ENCODE assay signal across 8 cellular contexts in the genomic region with DNA sequence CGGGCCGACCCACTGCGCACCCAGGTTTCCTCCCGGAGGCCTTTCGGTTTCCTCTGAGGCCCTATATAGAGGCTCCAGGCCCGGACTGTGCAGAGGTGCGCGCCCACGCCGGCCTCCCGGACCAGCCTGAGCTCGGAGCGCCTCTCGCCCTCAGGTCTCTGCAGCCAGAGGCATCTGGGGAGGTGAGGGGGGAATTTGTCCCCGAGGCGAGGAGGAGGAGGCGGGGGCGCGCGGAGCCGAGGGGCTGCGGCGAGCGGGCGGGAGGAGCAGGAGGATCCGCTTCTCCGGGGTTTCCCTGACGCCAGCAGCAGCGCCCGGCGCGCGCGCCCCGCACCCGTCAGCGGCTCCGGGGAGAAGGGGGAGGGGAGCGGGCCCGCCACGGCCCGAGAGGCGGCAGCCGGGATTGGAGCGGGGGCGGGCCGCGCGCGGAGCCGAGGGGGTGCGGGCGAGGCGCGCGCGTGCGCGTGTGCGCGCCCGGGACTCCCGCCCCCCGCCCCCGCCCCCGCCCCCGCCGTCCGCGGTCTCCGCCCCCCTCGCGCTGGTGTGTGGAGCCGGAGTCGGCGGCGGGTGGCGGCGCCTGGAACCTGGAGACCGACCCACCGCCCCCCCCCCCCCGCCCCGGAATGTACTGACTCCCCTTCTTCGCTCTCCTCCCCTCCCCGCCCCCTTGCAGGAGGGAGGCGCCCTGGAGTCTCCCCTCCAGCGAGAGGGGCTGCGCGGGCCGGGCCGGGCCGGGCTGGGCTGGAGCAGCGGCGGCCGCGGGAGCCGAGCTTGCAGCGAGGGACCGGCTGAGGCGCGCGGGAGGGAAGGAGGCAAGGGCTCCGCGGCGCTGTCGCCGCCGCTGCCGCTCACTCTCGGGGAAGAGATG. TPM values are rescaled to one million over a fixed set of nuclear protein-coding genes. Genes with fewer than 3 reads are reported as not detected.
DNase-seq lines count a peak whose midpoint lies in the region; ATAC-seq lines count a peak whose summit lies in the region.

NEO1 (plus strand) TSS at position 653 of the 868 bp plus-strand sequence; CDS start at position 866, 213 bp downstream.

- H3K9me3 ChIP-seq in naive thymus-derived CD4-positive, alpha-beta T cell (ENCODE audit: control insufficient read depth in 2 of 3, low read length in 3 of 3): no peaks in the 10 kb centered on the region

- POLR2A ChIA-PET in naive thymus-derived CD4-positive, alpha-beta T cell (lab: Charles Lee): interaction anchor here (0.6 to 2.8 kb wide), 2 partner anchors 268 to 873 kb away, joined by 3 to 10 read pairs; partner anchors contain the start of gene ADPGK

- H3K9me3 Mint-ChIP-seq in naive thymus-derived CD4-positive, alpha-beta T cell: peaks cover 0 to 1% (median 0%) of the 10 kb centered on the region in 11 donors
- H3K9me3 Mint-ChIP-seq in stimulated activated effector memory CD8-positive, alpha-beta T cell treated with anti-CD3 and anti-CD28 coated beads, Interleukin-12 subunit alpha, Interleukin-12 subunit beta, amount 100 ng/mL, for 72 hours: no peaks in the 10 kb centered on the region

- H3K27me3 ChIP-seq in naive thymus-derived CD4-positive, alpha-beta T cell (ENCODE audit: control insufficient read depth in 2 of 2, insufficient read depth in 2 of 2, low read length in 2 of 2): no peaks in the 10 kb centered on the region

- H3K27ac Mint-ChIP-seq in naive thymus-derived CD4-positive, alpha-beta T cell: peak within 1 kb of the TSS; percentile 36 to 88 (median 62)
- peak within 1 kb of the TSS; percentile 78 for H3K27ac Mint-ChIP-seq in stimulated activated effector memory CD8-positive, alpha-beta T cell treated with anti-CD3 and anti-CD28 coated beads, Interleukin-12 subunit alpha, Interleukin-12 subunit beta, amount 100 ng/mL, for 72 hours

- intact Hi-C loops in naive thymus-derived CD4-positive, alpha-beta T cell (cut with micrococcal nuclease): loop anchor here (1.0 to 10.0 kb wide), 7 partner anchors 215 to 933 kb away; partner anchors contain the start of genes ARIH1 (in 1 of the 2), HEXA (in 1 of the 2), MYO9A (in 1 of the 2) and PARP6 (in 1 of the 2)

- peak within 1 kb of the TSS; percentile 74 for H3K27ac ChIP-seq in naive thymus-derived CD4-positive, alpha-beta T cell (ENCODE audit: low read depth, low read length)

- H3K36me3 ChIP-seq in naive thymus-derived CD4-positive, alpha-beta T cell (ENCODE audit: control insufficient read depth in 2 of 3, insufficient read depth in 3 of 3, low read length in 3 of 3): peaks cover 0 to 4% (median 0%) of the 10 kb centered on the region in 3 experiments

- peak; percentile 48 for ATAC-seq in GM21423 (IDR thresholded peaks at IDR 0.05; ENCODE audit: unreplicated experiment)
- ATAC-seq in naive thymus-derived CD4-positive, alpha-beta T cell: peak; percentile 90
- peak; percentile 82 for ATAC-seq in stimulated activated effector memory CD8-positive, alpha-beta T cell treated with anti-CD3 and anti-CD28 coated beads, Interleukin-12 subunit alpha, Interleukin-12 subunit beta, amount 100 ng/mL, for 72 hours

- H3K4me1 Mint-ChIP-seq in naive thymus-derived CD4-positive, alpha-beta T cell: peaks cover 4 to 14% (median 11%) of the 10 kb centered on the region in 7 donors
- peaks cover 7% of the 10 kb centered on the region for H3K4me1 Mint-ChIP-seq in stimulated activated effector memory CD8-positive, alpha-beta T cell treated with anti-CD3 and anti-CD28 coated beads, Interleukin-12 subunit alpha, Interleukin-12 subunit beta, amount 100 ng/mL, for 72 hours

- CTCF ChIA-PET in naive thymus-derived CD4-positive, alpha-beta T cell (lab: Charles Lee): interaction anchor here (1.2 kb wide), 1 partner anchor 580 kb away, joined by 4 read pairs; no protein-coding TSS in a partner anchor

- H3K4me3 ChIP-seq in Jurkat, Clone E6-1 (ENCODE audit: low read length): peak within 1 kb of the TSS; percentile 69
- peak within 1 kb of the TSS; percentile 74 for H3K4me3 ChIP-seq in naive thymus-derived CD4-positive, alpha-beta T cell (ENCODE audit: low read length)

- H3K27me3 Mint-ChIP-seq in naive thymus-derived CD4-positive, alpha-beta T cell: peaks cover 0 to 37% (median 0%) of the 10 kb centered on the region in 5 donors

- peak; percentile 72 for DNase-seq in CD1c-positive myeloid dendritic cell (ENCODE audit: extremely low spot score)
- DNase-seq in Jurkat, Clone E6-1 (ENCODE audit: low read depth, low spot score): peak; percentile 62
- peak; percentile 89 for DNase-seq in RPMI8226
- peak; percentile 79 for DNase-seq in activated effector memory CD4-positive, alpha-beta T cell treated with Interleukin-2 at 50 U/mL for 16 hours
- peak; percentile 60 for DNase-seq in fibroblast of peridontal ligament (ENCODE audit: extremely low read depth)
- DNase-seq in naive thymus-derived CD4-positive, alpha-beta T cell: peak; percentile 71 to 86 (median 84)
- DNase-seq in stimulated activated effector memory CD8-positive, alpha-beta T cell treated with anti-CD3 and anti-CD28 coated beads, Interleukin-12 subunit alpha, Interleukin-12 subunit beta, amount 100 ng/mL, for 72 hours (ENCODE audit: low spot score in 2 of 2): peak; percentile 60 to 87

- H3K4me1 ChIP-seq in naive thymus-derived CD4-positive, alpha-beta T cell (ENCODE audit: control insufficient read depth in 2 of 2, insufficient read depth in 2 of 2, low read length in 2 of 2): peaks cover 8 to 11% of the 10 kb centered on the region in 2 donors

- no peaks in the 10 kb centered on the region for H3K36me3 Mint-ChIP-seq in naive thymus-derived CD4-positive, alpha-beta T cell
- H3K36me3 Mint-ChIP-seq in stimulated activated effector memory CD8-positive, alpha-beta T cell treated with anti-CD3 and anti-CD28 coated beads, Interleukin-12 subunit alpha, Interleukin-12 subunit beta, amount 100 ng/mL, for 72 hours: no peaks in the 10 kb centered on the region

- H3K4me3 Mint-ChIP-seq in naive thymus-derived CD4-positive, alpha-beta T cell: peak within 1 kb of the TSS; percentile 81 to 95 (median 88)
- H3K4me3 Mint-ChIP-seq in stimulated activated effector memory CD8-positive, alpha-beta T cell treated with anti-CD3 and anti-CD28 coated beads, Interleukin-12 subunit alpha, Interleukin-12 subunit beta, amount 100 ng/mL, for 72 hours: peak within 1 kb of the TSS; percentile 78

RNA-seq across cellular contexts. Expression of gene NEO1, which starts in this region (rescaled TPM):
- polyA plus RNA-seq in Jurkat, Clone E6-1 (2012; ENCODE audit: insufficient read depth, insufficient read length): 15.6 TPM
- total RNA-seq in naive thymus-derived CD4-positive, alpha-beta T cell: 1 to 10 TPM; 4.4 to 9.5 (median 6.9) TPM
- polyA plus RNA-seq in naive thymus-derived CD4-positive, alpha-beta T cell: 1 to 10 TPM; 1.4 to 3.3 TPM

Comparison
In these comparisons a context has a peak if more than half of its experiments do, and no peak if none do; other contexts are left out.
1. Peak in every context shown above with its lines: DNase-seq, ATAC-seq, H3K4me3 ChIP-seq and H3K27ac ChIP-seq.